ENCODE assay signal across 21 cellular contexts in the genomic region with DNA sequence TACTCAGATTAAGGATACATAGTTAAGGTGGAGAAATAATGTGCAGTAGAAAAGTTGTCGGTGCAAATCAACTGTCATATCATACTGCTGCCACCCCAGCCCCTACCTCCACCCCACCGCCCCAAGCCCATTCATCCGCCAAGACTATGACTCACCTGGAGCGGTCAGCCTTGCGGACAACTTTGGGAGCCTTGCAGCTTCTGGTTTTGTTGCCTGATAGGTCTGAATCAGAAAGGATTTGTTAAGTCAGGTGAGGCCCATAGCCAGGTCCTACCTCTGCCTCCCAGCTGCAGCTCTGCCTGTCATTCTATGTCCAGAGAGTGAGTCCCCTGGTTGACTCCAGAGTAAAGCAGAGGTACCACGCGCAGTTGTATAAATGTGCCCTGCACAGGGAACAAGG. TPM values are rescaled to one million over a fixed set of nuclear protein-coding genes. Genes with fewer than 3 reads are reported as not detected.
"Had no signal": no experiment of that assay in that cellular context is flagged by ENCODE, and none has a peak within 500 bp of the region (broad histone marks: within the 10 kb centered on the region; RNA-seq: fewer than 3 reads in every experiment).

No MANE protein-coding gene starts in this region.

- H3K9me3 ChIP-seq: adrenal gland had no signal

- ATAC-seq: activated CD8-positive, alpha-beta T cell treated with anti-CD3 and anti-CD28 coated beads, Interleukin-2, amount 10 ng/mL, durations not matched to agents 7 days and 5 days; T-helper 17 cell; WTC11 had no signal

- DNase-seq: activated CD4-positive, alpha-beta T cell treated with anti-CD3 and anti-CD28 coated beads for 48 hours; activated CD4-positive, alpha-beta T cell treated with anti-CD3 and anti-CD28 coated beads, Interleukin-2, amount 50 U/mL, for 4 hours; activated CD4-positive, CD25-positive, alpha-beta regulatory T cell treated with anti-CD3 and anti-CD28 coated beads, Interleukin-2, amount 50 U/mL, for 72 hours; activated CD8-positive, alpha-beta memory T cell treated with anti-CD3 and anti-CD28 coated beads, Interleukin-2, amount 50 U/mL, for 48 hours; activated CD8-positive, alpha-beta T cell treated with anti-CD3 and anti-CD28 coated beads, Interleukin-2, amount 10 ng/mL, durations not matched to agents 7 days and 5 days; activated naive CD4-positive, alpha-beta T cell treated with anti-CD3 and anti-CD28 coated beads, Interleukin-2, amount 50 U/mL, for 16 hours; activated naive CD8-positive, alpha-beta T cell treated with anti-CD3 and anti-CD28 coated beads, Interleukin-2, amount 10 ng/mL, durations not matched to agents 7 days and 5 days; activated T-cell treated with anti-CD3 and anti-CD28 coated beads, Interleukin-2, amount 50 U/mL, for 1 hour; adrenal gland; aorta; NCI-H1105 treated with DMSO at 0.1 percent for 48 hours; NCI-H1436 treated with DMSO at 0.1 percent for 48 hours; NCI-H187; NCI-H2081; NCI-H446; NCI-H524; SIG-M5; T-helper 17 cell; T-helper 9 cell had no signal

- H3K36me3 ChIP-seq: adrenal gland had no signal

- H3K27me3 ChIP-seq: adrenal gland had no signal

RNA-seq across cellular contexts. Expression of a gene that starts 17.0 kb away (rescaled TPM):
- total RNA-seq: bronchial epithelial cell, T-helper 17 cell had no signal

RNA-seq across cellular contexts. Expression of a gene that starts 17.0 kb away (rescaled TPM):
- total RNA-seq: activated CD8-positive, alpha-beta T cell treated with anti-CD3 and anti-CD28 coated beads, Interleukin-2, amount 10 ng/mL, durations not matched to agents 7 days and 5 days; bronchial epithelial cell; T-helper 17 cell; WTC11 had no signal
